ENCODE assay signal across 8 cellular contexts in genomic region chr13:94601446-94602431, GRCh38. TPM values are rescaled to one million over a fixed set of nuclear protein-coding genes. Genes with fewer than 3 reads are reported as not detected.
A peak's percentile ranks its signal among the peaks of the same experiment; 100 is the strongest.
DNase-seq lines count a peak whose midpoint lies in the region; ATAC-seq, FAIRE-seq and TF ChIP-seq lines count a peak whose summit lies in the region.

Gene GPR180 (plus strand): TSS chr13:94601857. CDS start chr13:94601928, 71 bp downstream.

- peaks cover 8% of the 10 kb centered on the region for H3K36me3 Mint-ChIP-seq in natural killer cell treated with Interleukin-12 subunit alpha and Interleukin-12 subunit beta and Interleukin-15 and Interleukin-18, amount 100 ng/mL, for 72 hours

- H3K4me3 ChIP-seq in fibroblast of the aortic adventitia (ENCODE audit: low read depth, low read length) = peak within 1 kb of the TSS; percentile 94

- DNase-seq in ELR (ENCODE audit: low read depth) = peak; percentile 100
- peak; percentile 97 for DNase-seq in H54 (ENCODE audit: insufficient read length, low spot score)
- DNase-seq in LoVo (ENCODE audit: low spot score) = peak; percentile 91
- DNase-seq in activated effector memory CD4-positive, alpha-beta T cell treated with anti-CD3 and anti-CD28 coated beads, Interleukin-2, amount 50 U/mL, for 16 hours = peak; percentile 95
- peak; percentile 100 for DNase-seq in fibroblast of the aortic adventitia (ENCODE audit: low read depth)
- DNase-seq in natural killer cell treated with Interleukin-12 subunit alpha and Interleukin-12 subunit beta and Interleukin-15 and Interleukin-18, amount 100 ng/mL, for 72 hours (ENCODE audit: low spot score) = peak; percentile 97
- peak; percentile 91 for DNase-seq in stimulated activated naive CD4-positive, alpha-beta T cell treated with Interleukin-2 at 50 U/mL for 16 hours (lab: John Stamatoyannopoulos, UW)

- peaks cover 4% of the 10 kb centered on the region for H3K9me3 Mint-ChIP-seq in natural killer cell treated with Interleukin-12 subunit alpha and Interleukin-12 subunit beta and Interleukin-15 and Interleukin-18, amount 100 ng/mL, for 72 hours

- peaks cover 14 to 21% of the 10 kb centered on the region in 2 donors for H3K4me1 Mint-ChIP-seq in natural killer cell treated with Interleukin-12 subunit alpha and Interleukin-12 subunit beta and Interleukin-15 and Interleukin-18, amount 100 ng/mL, for 72 hours (ENCODE audit: low read depth in 2 of 2)

- TF ChIP-seq CTCF in fibroblast of the aortic adventitia (IDR thresholded peaks at IDR 0.05; ENCODE audit: insufficient read depth, low read length) = no peak

- peak within 1 kb of the TSS; percentile 79 for H3K4me3 Mint-ChIP-seq in natural killer cell treated with Interleukin-12 subunit alpha and Interleukin-12 subunit beta and Interleukin-15 and Interleukin-18, amount 100 ng/mL, for 72 hours

- peak; percentile 99 for FAIRE-seq in H54 (lab: Jason Lieb, UNC)

- peak within 1 kb of the TSS; percentile 61 to 83 for H3K27ac Mint-ChIP-seq in natural killer cell treated with Interleukin-12 subunit alpha and Interleukin-12 subunit beta and Interleukin-15 and Interleukin-18, amount 100 ng/mL, for 72 hours

- H3K27me3 Mint-ChIP-seq in natural killer cell treated with Interleukin-12 subunit alpha and Interleukin-12 subunit beta and Interleukin-15 and Interleukin-18, amount 100 ng/mL, for 72 hours = no peaks in the 10 kb centered on the region

- peak; percentile 100 for ATAC-seq in natural killer cell treated with Interleukin-12 subunit alpha and Interleukin-12 subunit beta and Interleukin-15 and Interleukin-18, amount 100 ng/mL, for 72 hours

- TF ChIP-seq POLR2A in H54 (IDR thresholded peaks at IDR 0.05; ENCODE audit: low read depth, low read length) (peak; percentile 78), Raji (IDR thresholded peaks at IDR 0.05; ENCODE audit: insufficient read depth, low read depth, low read length) (peak; percentile 87)

RNA-seq across cellular contexts. Expression of gene GPR180, which starts in this region (rescaled TPM):
- total RNA-seq in fibroblast of the aortic adventitia (ENCODE audit: low replicate concordance) = 2.5 and 12.6 TPM in 2 replicates
- total RNA-seq in natural killer cell treated with Interleukin-12 subunit alpha and Interleukin-12 subunit beta and Interleukin-15 and Interleukin-18, amount 100 ng/mL, for 72 hours = 1 to 10 TPM; 7.1 to 7.8 TPM

Comparison
In these comparisons a context has a peak if more than half of its experiments do, and no peak if none do; other contexts are left out.
1. Peak in every context shown above with its lines: DNase-seq, ATAC-seq and H3K4me3 ChIP-seq.